8 cellular contexts compared by ENCODE assay signal in the genomic region with DNA sequence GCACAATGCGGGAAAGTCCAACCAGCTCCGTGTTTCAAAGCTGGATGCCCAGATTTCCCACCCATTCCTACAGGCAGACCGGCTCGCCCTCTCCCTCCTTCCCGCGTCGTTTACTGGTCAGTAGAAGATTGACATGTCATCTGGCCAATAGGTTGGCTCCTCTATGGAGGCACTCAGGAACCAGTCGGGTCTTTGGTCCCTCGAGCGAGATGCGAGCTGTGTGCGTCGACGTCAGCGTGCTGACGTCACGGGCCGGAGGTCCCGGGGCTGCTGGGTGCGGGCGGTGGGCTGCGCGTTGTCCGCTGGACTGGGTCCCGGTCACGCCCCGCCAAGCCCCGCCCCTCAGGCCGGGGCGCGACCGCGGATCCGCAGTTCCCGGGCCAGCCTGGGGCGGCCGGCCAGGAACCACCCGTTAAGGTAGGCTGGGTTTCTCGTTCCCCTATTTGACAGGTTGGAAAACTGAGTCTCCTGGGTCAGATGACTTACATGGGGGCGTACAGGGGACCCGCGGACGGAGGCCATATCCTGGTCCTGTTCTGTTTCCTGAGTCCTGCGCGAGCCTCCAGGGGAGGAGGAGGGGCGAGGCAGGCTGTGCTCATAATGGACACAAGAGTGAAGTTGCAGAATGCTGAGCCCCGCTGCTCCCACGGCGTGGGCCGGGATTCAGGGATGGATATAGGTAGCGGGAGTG. TPM values are rescaled to one million over a fixed set of nuclear protein-coding genes. Genes with fewer than 3 reads are reported as not detected.
DNase-seq lines count a peak whose midpoint lies in the region; ATAC-seq, FAIRE-seq and TF ChIP-seq lines count a peak whose summit lies in the region.

A gene with protein sequence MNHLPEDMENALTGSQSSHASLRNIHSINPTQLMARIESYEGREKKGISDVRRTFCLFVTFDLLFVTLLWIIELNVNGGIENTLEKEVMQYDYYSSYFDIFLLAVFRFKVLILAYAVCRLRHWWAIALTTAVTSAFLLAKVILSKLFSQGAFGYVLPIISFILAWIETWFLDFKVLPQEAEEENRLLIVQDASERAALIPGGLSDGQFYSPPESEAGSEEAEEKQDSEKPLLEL (plus strand): TSS at position 242 of the 691 bp plus-strand sequence. CDS start 29,260 bp downstream, outside the sequence.

- peaks cover 16% of the 10 kb centered on the region for H3K4me1 Mint-ChIP-seq in type B pancreatic cell (ENCODE audit: unreplicated experiment)

- peak within 1 kb of the TSS; percentile 95 for H3K27ac Mint-ChIP-seq in type B pancreatic cell

- FAIRE-seq in GM12892 (lab: Jason Lieb, UNC) = peak; percentile 99

- peaks cover 0 to 19% of the 10 kb centered on the region in 2 donors for H3K4me1 ChIP-seq in adrenal gland (replicated peaks in 1 of 2)
- H3K4me1 ChIP-seq in heart left ventricle = peaks cover 0 to 48% (median 34%) of the 10 kb centered on the region in 12 donors

- intact Hi-C loops in adrenal gland (cut with DNase I) (no loop called here), heart left ventricle (cut with DNase I) (loop anchor here in 3 of 10 donors (1.0 to 5.0 kb wide), 3 partner anchors 34 to 39 kb away; no protein-coding TSS in a partner anchor)

- H3K27me3 ChIP-seq in adrenal gland (no peaks in the 10 kb centered on the region), heart left ventricle (no peaks in the 10 kb centered on the region)

- TF ChIP-seq POLR2A in GM12892 (IDR thresholded peaks at IDR 0.05; ENCODE audit: low read depth, low read length) = peak; percentile 60; the same call in 1 of the 2 replicates
- TF ChIP-seq POLR2A in adrenal gland (IDR thresholded peaks at IDR 0.05) = peak; percentile 60 to 71
- peak in 1 of 2 donors; percentile 63 for TF ChIP-seq POLR2A in heart left ventricle (IDR thresholded peaks at IDR 0.05)

- 0 to 1% (median 0%) methylated on average over 7 to 51 of the region's 51 CpGs for WGBS in adrenal gland, 4 donors
- WGBS in heart left ventricle, 4 donors = 0 to 2% (median 1%) methylated on average over 18 to 51 of the region's 51 CpGs

- H3K27ac ChIP-seq in adrenal gland (peak within 1 kb of the TSS; percentile 57 to 93 (median 87)), heart left ventricle (peak within 1 kb of the TSS; percentile 74 to 95 (median 92))

- H3K9me3 Mint-ChIP-seq in type B pancreatic cell = no peaks in the 10 kb centered on the region

- ATAC-seq in HG02852 (IDR thresholded peaks at IDR 0.05; ENCODE audit: unreplicated experiment) = peak; percentile 99
- ATAC-seq in heart left ventricle = peak; percentile 99

- peak; percentile 81 for DNase-seq in GM12892 (ENCODE audit: insufficient read length)
- peak; percentile 100 for DNase-seq in NCI-H146 (lab: John Stamatoyannopoulos, UW)
- DNase-seq in T-helper 1 cell = peak; percentile 81 to 98 (median 90)
- peak; percentile 98 to 100 (median 99) for DNase-seq in adrenal gland
- peak; percentile 97 to 100 (median 99) for DNase-seq in heart left ventricle
- peak; percentile 100 for DNase-seq in pons (ENCODE audit: low spot score)
- peak; percentile 96 for DNase-seq in type B pancreatic cell (ENCODE audit: extremely low spot score, unreplicated experiment)

- H3K4me3 ChIP-seq in adrenal gland = peak within 1 kb of the TSS; percentile 49 to 89 (median 75)
- H3K4me3 ChIP-seq in heart left ventricle = peak within 1 kb of the TSS; percentile 67 to 96 (median 83)

- H3K9me3 ChIP-seq in adrenal gland (replicated peaks in 1 of 3) (no peaks in the 10 kb centered on the region), heart left ventricle (no peaks in the 10 kb centered on the region)

- H3K36me3 ChIP-seq in adrenal gland (replicated peaks in 1 of 2) (no peaks in the 10 kb centered on the region), heart left ventricle (no peaks in the 10 kb centered on the region)

- H3K4me3 Mint-ChIP-seq in type B pancreatic cell = peak within 1 kb of the TSS; percentile 97

- TF ChIP-seq CTCF in adrenal gland (IDR thresholded peaks at IDR 0.05) = peak in 3 of 6 experiments; percentile 37 to 50 (median 46)
- TF ChIP-seq CTCF in heart left ventricle (IDR thresholded peaks at IDR 0.05) = peak in 2 of 12 donors; percentile 7 to 17
- TF ChIP-seq CTCF in type B pancreatic cell (conservative IDR thresholded peaks at IDR 0.05) = peak; percentile 54

- no peaks in the 10 kb centered on the region for H3K36me3 Mint-ChIP-seq in type B pancreatic cell

- peaks cover 6% of the 10 kb centered on the region for H3K27me3 Mint-ChIP-seq in type B pancreatic cell

RNA-seq across cellular contexts. Expression of the gene that starts here (rescaled TPM):
- polyA plus RNA-seq in GM12892 (2012; ENCODE audit: missing spikeins) = 41.7 TPM
- total RNA-seq in adrenal gland (10 to 100 TPM; 14.6 to 40.5 (median 27.6) TPM), heart left ventricle (10 to 100 TPM; 21.1 to 33.7 (median 23.8) TPM), type B pancreatic cell (ENCODE audit: low replicate concordance) (29.0 and 46.7 TPM in 2 replicates)
- polyA plus RNA-seq in adrenal gland (10 to 100 TPM; 13.9 to 30.4 (median 17.6) TPM), heart left ventricle (10 to 100 TPM; 10.3 to 37.6 TPM)

Comparison
In these comparisons a context has a peak if more than half of its experiments do, and no peak if none do; other contexts are left out.
1. Peak in every context shown above with its lines: DNase-seq, ATAC-seq, H3K4me3 ChIP-seq and H3K27ac ChIP-seq.